ENCODE assay signal across 8 cellular contexts in the genomic region with DNA sequence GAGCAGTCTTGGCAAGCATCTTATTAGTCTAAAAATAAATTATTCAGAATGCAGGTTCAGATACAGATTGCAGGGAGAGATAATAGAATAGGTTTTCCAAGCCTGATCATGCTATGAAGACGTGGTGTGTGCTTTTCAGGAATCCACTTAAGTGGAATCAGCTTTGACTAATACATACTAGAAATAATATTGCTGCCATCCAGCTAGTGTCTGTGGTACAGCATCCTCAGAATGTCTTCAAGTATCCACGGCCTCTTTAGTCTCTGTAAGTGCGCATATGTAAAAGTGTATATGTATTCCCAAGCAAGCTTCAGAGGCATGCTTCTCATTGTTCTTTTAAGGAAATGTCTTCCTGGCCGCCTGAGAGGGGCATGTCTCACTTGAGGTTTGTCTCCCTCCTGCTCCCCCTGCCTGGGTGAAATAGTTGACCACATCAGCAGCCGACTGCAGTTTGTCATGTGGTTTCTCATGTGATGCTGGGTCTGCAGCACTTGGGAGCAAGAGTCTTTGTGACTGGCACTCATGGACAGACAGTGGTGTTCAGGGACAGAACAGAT.
DNase-seq lines count a peak whose midpoint lies in the region; ATAC-seq and TF ChIP-seq lines count a peak whose summit lies in the region.

No MANE protein-coding gene starts in this region.

- TF ChIP-seq CTCF in right atrium auricular region (IDR thresholded peaks at IDR 0.05) = peak in 1 of 2 donors; percentile 59
- no peak for TF ChIP-seq CTCF in progenitor cell of endocrine pancreas (IDR thresholded peaks at IDR 0.05; ENCODE audit: unreplicated experiment)

- no peaks in the 10 kb centered on the region for H3K9me3 ChIP-seq in right atrium auricular region

- peaks cover 0 to 60% of the 10 kb centered on the region in 2 donors for H3K4me1 ChIP-seq in right atrium auricular region

- peaks cover 12% of the 10 kb centered on the region for H3K36me3 Mint-ChIP-seq in progenitor cell of endocrine pancreas (ENCODE audit: insufficient read depth)

- no peak overlapping the region for H3K27ac ChIP-seq in right atrium auricular region

- H3K9me3 Mint-ChIP-seq in progenitor cell of endocrine pancreas (ENCODE audit: low read depth) = no peaks in the 10 kb centered on the region

- no peaks in the 10 kb centered on the region for H3K36me3 ChIP-seq in right atrium auricular region

- H3K27me3 Mint-ChIP-seq in progenitor cell of endocrine pancreas = no peaks in the 10 kb centered on the region

- peaks cover 44% of the 10 kb centered on the region for H3K4me1 Mint-ChIP-seq in progenitor cell of endocrine pancreas (ENCODE audit: low read depth)

- H3K4me3 Mint-ChIP-seq in progenitor cell of endocrine pancreas (ENCODE audit: low read depth) = no peak overlapping the region

- intact Hi-C loops in Right ventricle myocardium superior (cut with DNase I) = loop anchor here (10.0 kb wide), 1 partner anchor 551 kb away; the partner anchor contains the start of gene SOX4

- peak overlapping the region; percentile 92 for H3K27ac Mint-ChIP-seq in progenitor cell of endocrine pancreas

- DNase-seq in Right ventricle myocardium superior (no peak), right atrium auricular region (ENCODE audit: low spot score) (no peak), foreskin melanocyte (peak; percentile 84), progenitor cell of endocrine pancreas (ENCODE audit: low spot score, unreplicated experiment) (no peak), NCI-H226 (no peak), NAMALWA (ENCODE audit: low spot score) (no peak)

- H3K4me3 ChIP-seq in right atrium auricular region = peak overlapping the region in 1 of 2 donors; percentile 5

- H3K27me3 ChIP-seq in right atrium auricular region = no peaks in the 10 kb centered on the region

- ATAC-seq in Right ventricle myocardium superior (ENCODE audit: poor library complexity) (peak; percentile 18), SK-N-SH treated with all-trans-retinoic acid at 6 μM for 48 hours (peak; percentile 73), GM18511 (IDR thresholded peaks at IDR 0.05; ENCODE audit: unreplicated experiment) (no peak)

TF ChIP-seq in SK-N-SH treated with all-trans-retinoic acid at 6 μM for 48 hours, 23 proteins besides CTCF, POLR2A, EP300 and RAD21 (continues in another document):
- no peak for TF ChIP-seq CSRNP3 (CRISPR knock-in tag; IDR thresholded peaks at IDR 0.05)
- TF ChIP-seq ESRRG (CRISPR knock-in tag; IDR thresholded peaks at IDR 0.05) = no peak
- no peak for TF ChIP-seq ZNF565 (CRISPR knock-in tag; conservative IDR thresholded peaks at IDR 0.05; ENCODE audit: low read depth)
- TF ChIP-seq SNAI2 (CRISPR knock-in tag; IDR thresholded peaks at IDR 0.05) = peak; percentile 53; the same call in 1 of the 2 replicates
- TF ChIP-seq ARNTL (CRISPR knock-in tag; IDR thresholded peaks at IDR 0.05; ENCODE audit: borderline replicate concordance, low read depth) = no peak
- TF ChIP-seq ZNF8 (CRISPR knock-in tag; IDR thresholded peaks at IDR 0.05) = no peak
- no peak for TF ChIP-seq CSDC2 (CRISPR knock-in tag; IDR thresholded peaks at IDR 0.05)
- TF ChIP-seq ZNF70 (CRISPR knock-in tag; IDR thresholded peaks at IDR 0.05) = no peak
- TF ChIP-seq TOX (CRISPR knock-in tag; IDR thresholded peaks at IDR 0.05; ENCODE audit: borderline replicate concordance) = no peak
- TF ChIP-seq ZC3H10 (CRISPR knock-in tag; IDR thresholded peaks at IDR 0.05) = no peak
- TF ChIP-seq, protein P1, sequence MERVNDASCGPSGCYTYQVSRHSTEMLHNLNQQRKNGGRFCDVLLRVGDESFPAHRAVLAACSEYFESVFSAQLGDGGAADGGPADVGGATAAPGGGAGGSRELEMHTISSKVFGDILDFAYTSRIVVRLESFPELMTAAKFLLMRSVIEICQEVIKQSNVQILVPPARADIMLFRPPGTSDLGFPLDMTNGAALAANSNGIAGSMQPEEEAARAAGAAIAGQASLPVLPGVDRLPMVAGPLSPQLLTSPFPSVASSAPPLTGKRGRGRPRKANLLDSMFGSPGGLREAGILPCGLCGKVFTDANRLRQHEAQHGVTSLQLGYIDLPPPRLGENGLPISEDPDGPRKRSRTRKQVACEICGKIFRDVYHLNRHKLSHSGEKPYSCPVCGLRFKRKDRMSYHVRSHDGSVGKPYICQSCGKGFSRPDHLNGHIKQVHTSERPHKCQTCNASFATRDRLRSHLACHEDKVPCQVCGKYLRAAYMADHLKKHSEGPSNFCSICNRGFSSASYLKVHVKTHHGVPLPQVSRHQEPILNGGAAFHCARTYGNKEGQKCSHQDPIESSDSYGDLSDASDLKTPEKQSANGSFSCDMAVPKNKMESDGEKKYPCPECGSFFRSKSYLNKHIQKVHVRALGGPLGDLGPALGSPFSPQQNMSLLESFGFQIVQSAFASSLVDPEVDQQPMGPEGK (CRISPR knock-in tag; IDR thresholded peaks at IDR 0.05; ENCODE audit: borderline replicate concordance) = no peak
- no peak for TF ChIP-seq RARB (CRISPR knock-in tag; IDR thresholded peaks at IDR 0.05)
- no peak for TF ChIP-seq CREB5 (CRISPR knock-in tag; IDR thresholded peaks at IDR 0.05; ENCODE audit: low read depth)
- no peak for TF ChIP-seq ZFP30 (CRISPR knock-in tag; IDR thresholded peaks at IDR 0.05)
- peak; percentile 30; the same call in 1 of the 2 replicates for TF ChIP-seq ISL1 (CRISPR knock-in tag; IDR thresholded peaks at IDR 0.05)
- TF ChIP-seq, protein P2, sequence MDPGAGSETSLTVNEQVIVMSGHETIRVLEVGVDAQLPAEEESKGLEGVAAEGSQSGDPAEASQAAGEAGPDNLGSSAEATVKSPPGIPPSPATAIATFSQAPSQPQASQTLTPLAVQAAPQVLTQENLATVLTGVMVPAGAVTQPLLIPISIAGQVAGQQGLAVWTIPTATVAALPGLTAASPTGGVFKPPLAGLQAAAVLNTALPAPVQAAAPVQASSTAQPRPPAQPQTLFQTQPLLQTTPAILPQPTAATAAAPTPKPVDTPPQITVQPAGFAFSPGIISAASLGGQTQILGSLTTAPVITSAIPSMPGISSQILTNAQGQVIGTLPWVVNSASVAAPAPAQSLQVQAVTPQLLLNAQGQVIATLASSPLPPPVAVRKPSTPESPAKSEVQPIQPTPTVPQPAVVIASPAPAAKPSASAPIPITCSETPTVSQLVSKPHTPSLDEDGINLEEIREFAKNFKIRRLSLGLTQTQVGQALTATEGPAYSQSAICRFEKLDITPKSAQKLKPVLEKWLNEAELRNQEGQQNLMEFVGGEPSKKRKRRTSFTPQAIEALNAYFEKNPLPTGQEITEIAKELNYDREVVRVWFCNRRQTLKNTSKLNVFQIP (CRISPR knock-in tag; IDR thresholded peaks at IDR 0.05; ENCODE audit: borderline replicate concordance, low read depth) = no peak
- TF ChIP-seq PPARA (CRISPR knock-in tag; IDR thresholded peaks at IDR 0.05; ENCODE audit: borderline replicate concordance) = no peak
- TF ChIP-seq TSHZ2 (CRISPR knock-in tag; IDR thresholded peaks at IDR 0.05) = peak; percentile 80; the same call in 1 of the 2 replicates
- no peak for TF ChIP-seq OSR1 (CRISPR knock-in tag; IDR thresholded peaks at IDR 0.05)
- peak; percentile 33; the same call in 1 of the 2 replicates for TF ChIP-seq TCF4 (CRISPR knock-in tag; IDR thresholded peaks at IDR 0.05; ENCODE audit: borderline replicate concordance)
- TF ChIP-seq ZFP3 (CRISPR knock-in tag; IDR thresholded peaks at IDR 0.05) = no peak
